Comparison of ENCODE assay signal across 1 cellular context in the genomic region with DNA sequence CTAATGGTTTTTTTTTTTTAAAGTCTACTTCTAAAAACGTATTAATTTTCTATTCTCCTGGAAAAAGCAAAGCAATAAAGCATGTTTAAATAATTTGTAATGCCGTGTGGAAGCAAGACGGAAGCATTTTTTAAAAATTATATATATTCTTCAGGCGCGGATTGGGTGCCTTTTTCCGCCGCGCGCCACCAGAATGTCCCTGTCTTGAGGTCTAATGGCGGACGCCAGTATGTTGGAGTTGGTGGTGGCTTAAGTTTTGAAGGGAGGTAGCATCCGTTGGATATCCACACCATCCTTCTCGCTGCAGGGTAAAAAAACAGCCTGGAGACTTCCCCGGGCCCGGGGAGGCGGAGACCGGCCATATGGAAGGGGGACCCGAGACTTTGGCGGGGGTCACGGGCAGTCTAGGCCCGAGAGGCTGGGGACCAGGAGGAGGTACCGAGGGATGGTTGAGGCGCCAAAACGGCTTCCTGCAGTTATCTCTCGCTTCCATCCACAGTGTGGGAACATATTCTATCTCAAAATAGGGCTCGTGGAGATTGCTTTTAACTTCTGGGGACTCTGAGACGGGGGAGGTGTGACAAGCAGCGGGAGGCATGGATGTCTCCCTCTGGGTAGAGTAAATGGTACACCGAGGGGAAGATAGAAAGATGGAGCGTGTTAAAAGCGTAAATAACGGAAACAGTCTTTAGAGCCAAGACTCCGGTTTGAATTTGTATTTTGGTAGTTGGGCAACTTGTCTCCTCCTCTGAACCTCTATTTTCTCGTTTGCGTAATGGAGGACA.
TF ChIP-seq lines count a peak whose summit lies in the region.

TSS of gene SF3B3 (plus strand) at position 196 of the 785 bp plus-strand sequence. CDS start 2,841 bp downstream, outside the sequence.

TF ChIP-seq in K562, 482 proteins besides CTCF, POLR2A, EP300 and RAD21 (continued from another document and continues in another):
- TF ChIP-seq ZNF395 (CRISPR knock-in tag; IDR thresholded peaks at IDR 0.05), result no peak
- no peak for TF ChIP-seq CAMTA2 (CRISPR knock-in tag; conservative IDR thresholded peaks at IDR 0.05)
- no peak for TF ChIP-seq KLF6 (CRISPR knock-in tag; IDR thresholded peaks at IDR 0.05; ENCODE audit: borderline replicate concordance)
- TF ChIP-seq ILF3 (IDR thresholded peaks at IDR 0.05; ENCODE audit: borderline replicate concordance), result 0 out of 2 replicates have a peak, but pooled peaks have one; percentile 13
- TF ChIP-seq RBM39 (optimal IDR thresholded peaks at IDR 0.05; ENCODE audit: low read depth, low read length), result peak; percentile 41
- TF ChIP-seq NCOA2 (IDR thresholded peaks at IDR 0.05; ENCODE audit: partially characterized antibody in 2 of 2), result peak in 1 of 2 experiments; percentile 95
- TF ChIP-seq POLR2B (IDR thresholded peaks at IDR 0.05; ENCODE audit: low read depth, partially characterized antibody), result peak; percentile 82
- TF ChIP-seq ZNF75A (CRISPR knock-in tag; IDR thresholded peaks at IDR 0.05), result no peak
- peak; percentile 79 for TF ChIP-seq PHF20 (IDR thresholded peaks at IDR 0.05; ENCODE audit: partially characterized antibody)
- peak; percentile 32 for TF ChIP-seq KLF13 (tag; IDR thresholded peaks at IDR 0.05; ENCODE audit: borderline replicate concordance, low read depth)
- TF ChIP-seq ZFP91 (CRISPR knock-in tag; IDR thresholded peaks at IDR 0.05), result 0 out of 2 replicates have a peak, but pooled peaks have one; percentile 31
- TF ChIP-seq NR3C1 (CRISPR knock-in tag; IDR thresholded peaks at IDR 0.05), result no peak
- TF ChIP-seq HLTF (IDR thresholded peaks at IDR 0.05), result peak; percentile 44; the same call in 1 of the 2 replicates
- TF ChIP-seq, protein P1, sequence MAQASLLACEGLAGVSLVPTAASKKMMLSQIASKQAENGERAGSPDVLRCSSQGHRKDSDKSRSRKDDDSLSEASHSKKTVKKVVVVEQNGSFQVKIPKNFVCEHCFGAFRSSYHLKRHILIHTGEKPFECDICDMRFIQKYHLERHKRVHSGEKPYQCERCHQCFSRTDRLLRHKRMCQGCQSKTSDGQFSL (CRISPR knock-in tag; IDR thresholded peaks at IDR 0.05), result 0 out of 2 replicates have a peak, but pooled peaks have one; percentile 0
- TF ChIP-seq, protein P1 (tag; IDR thresholded peaks at IDR 0.05), result no peak
- TF ChIP-seq FOS (IDR thresholded peaks at IDR 0.05; ENCODE audit: extremely low read depth, insufficient read length), result no peak
- no peak for TF ChIP-seq CREM (IDR thresholded peaks at IDR 0.05; ENCODE audit: low read depth)
- TF ChIP-seq HES1 (IDR thresholded peaks at IDR 0.05; ENCODE audit: low read depth), result 0 out of 2 replicates have a peak, but pooled peaks have one; percentile 28
- TF ChIP-seq TAF15 (IDR thresholded peaks at IDR 0.05; ENCODE audit: low read depth, low read length), result no peak
- TF ChIP-seq ZNF12 (CRISPR knock-in tag; IDR thresholded peaks at IDR 0.05), result 0 out of 2 replicates have a peak, but pooled peaks have one; percentile 32
- TF ChIP-seq DACH1 (IDR thresholded peaks at IDR 0.05; ENCODE audit: partially characterized antibody), result peak; percentile 74
- peak; percentile 62 for TF ChIP-seq TFAP4 (CRISPR knock-in tag; IDR thresholded peaks at IDR 0.05; ENCODE audit: borderline replicate concordance)
- TF ChIP-seq MAZ (CRISPR knock-in tag; conservative IDR thresholded peaks at IDR 0.05 in 1 of 2, IDR thresholded peaks at IDR 0.05 in 1 of 2), result peak; percentile 14 to 49; a peak in 2 of 4 replicates
- peak; percentile 31 to 65; a peak in 3 of 4 replicates for TF ChIP-seq ARNT (IDR thresholded peaks at IDR 0.05)
- no peak for TF ChIP-seq ARID1B (IDR thresholded peaks at IDR 0.05)
- 0 out of 4 replicates have a peak, but pooled peaks of 1 of the 2 experiments have one; percentile 8 for TF ChIP-seq NRF1 (conservative IDR thresholded peaks at IDR 0.05 in 1 of 2, IDR thresholded peaks at IDR 0.05 in 1 of 2)
- no peak for TF ChIP-seq ZNF407 (IDR thresholded peaks at IDR 0.05; ENCODE audit: low read depth)
- TF ChIP-seq NR4A1 (CRISPR knock-in tag; IDR thresholded peaks at IDR 0.05), result no peak
- TF ChIP-seq NR4A1 (tag; IDR thresholded peaks at IDR 0.05), result 0 out of 2 replicates have a peak, but pooled peaks have one; percentile 64
- TF ChIP-seq TCF15 (CRISPR knock-in tag; IDR thresholded peaks at IDR 0.05), result no peak
- peak; percentile 28; the same call in 1 of the 2 replicates for TF ChIP-seq FOXJ2 (tag; IDR thresholded peaks at IDR 0.05)
- TF ChIP-seq SNIP1 (IDR thresholded peaks at IDR 0.05; ENCODE audit: low read depth), result no peak
- peak; percentile 77 for TF ChIP-seq KDM5B (IDR thresholded peaks at IDR 0.05; ENCODE audit: insufficient replicate concordance, low read depth, low read length)
- TF ChIP-seq RB1 (IDR thresholded peaks at IDR 0.05; ENCODE audit: low read depth), result peak; percentile 85
- TF ChIP-seq CHD4 (IDR thresholded peaks at IDR 0.05; ENCODE audit: insufficient read depth, insufficient replicate concordance, low read depth, low read length, poor library complexity, severe bottlenecking), result no peak
- TF ChIP-seq WHSC1 (IDR thresholded peaks at IDR 0.05; ENCODE audit: low read length), result no peak
- TF ChIP-seq, protein P2, sequence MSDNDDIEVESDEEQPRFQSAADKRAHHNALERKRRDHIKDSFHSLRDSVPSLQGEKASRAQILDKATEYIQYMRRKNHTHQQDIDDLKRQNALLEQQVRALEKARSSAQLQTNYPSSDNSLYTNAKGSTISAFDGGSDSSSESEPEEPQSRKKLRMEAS (CRISPR knock-in tag; IDR thresholded peaks at IDR 0.05), result peak; percentile 74
- TF ChIP-seq SUPT5H (IDR thresholded peaks at IDR 0.05), result peak; percentile 95
- TF ChIP-seq ZNF830 (CRISPR knock-in tag; IDR thresholded peaks at IDR 0.05), result peak; percentile 88; the same call in 1 of the 2 replicates
- TF ChIP-seq L3MBTL2 (IDR thresholded peaks at IDR 0.05), result peak; percentile 76
- TF ChIP-seq KAT2B (IDR thresholded peaks at IDR 0.05; ENCODE audit: low read depth, low read length), result peak; percentile 67
- TF ChIP-seq EGR1 (conservative IDR thresholded peaks at IDR 0.05), result no peak
- TF ChIP-seq, protein P3, sequence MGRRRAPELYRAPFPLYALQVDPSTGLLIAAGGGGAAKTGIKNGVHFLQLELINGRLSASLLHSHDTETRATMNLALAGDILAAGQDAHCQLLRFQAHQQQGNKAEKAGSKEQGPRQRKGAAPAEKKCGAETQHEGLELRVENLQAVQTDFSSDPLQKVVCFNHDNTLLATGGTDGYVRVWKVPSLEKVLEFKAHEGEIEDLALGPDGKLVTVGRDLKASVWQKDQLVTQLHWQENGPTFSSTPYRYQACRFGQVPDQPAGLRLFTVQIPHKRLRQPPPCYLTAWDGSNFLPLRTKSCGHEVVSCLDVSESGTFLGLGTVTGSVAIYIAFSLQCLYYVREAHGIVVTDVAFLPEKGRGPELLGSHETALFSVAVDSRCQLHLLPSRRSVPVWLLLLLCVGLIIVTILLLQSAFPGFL (CRISPR knock-in tag; IDR thresholded peaks at IDR 0.05), result no peak
- no peak for TF ChIP-seq ZNF282 (CRISPR knock-in tag; IDR thresholded peaks at IDR 0.05)
- TF ChIP-seq CREB3 (tag; conservative IDR thresholded peaks at IDR 0.05; ENCODE audit: low read depth), result no peak
- 0 out of 4 replicates have a peak, but pooled peaks of 1 of the 2 experiments have one; percentile 37 for TF ChIP-seq FOXA3 (CRISPR knock-in tag; conservative IDR thresholded peaks at IDR 0.05 in 1 of 2, IDR thresholded peaks at IDR 0.05 in 1 of 2)
